Comparison of ENCODE assay signal across 1 cellular context in the genomic region with DNA sequence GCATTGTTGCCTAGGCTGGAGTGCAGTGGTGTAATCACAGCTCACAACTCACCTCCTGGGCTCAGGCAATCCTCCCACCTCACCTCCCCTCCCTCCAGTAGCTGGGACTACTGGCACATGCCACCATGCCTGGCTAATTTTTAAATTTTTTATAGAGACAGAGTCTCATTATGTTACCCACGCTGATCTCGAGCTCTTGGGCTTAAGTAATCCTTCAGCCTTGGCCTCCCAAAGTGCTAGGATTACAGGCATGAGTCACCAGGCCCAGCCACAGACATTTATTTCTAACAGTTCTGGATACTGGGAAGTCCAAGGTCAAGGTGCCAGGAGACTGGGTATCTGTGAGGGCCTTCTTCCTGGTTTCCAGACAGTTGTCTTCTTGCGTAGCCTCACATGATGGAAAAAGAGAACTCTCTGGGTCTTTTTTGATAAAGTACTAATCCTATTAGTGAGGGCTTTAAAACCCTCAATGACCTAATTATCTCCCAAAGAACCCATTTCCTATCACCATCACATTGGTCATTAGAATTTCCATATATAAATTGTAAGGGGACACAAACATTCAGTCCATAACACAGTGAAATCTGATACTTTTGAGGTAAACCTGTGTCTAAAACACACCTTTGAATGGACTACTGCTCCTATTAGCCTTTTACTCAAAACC.
A peak's percentile ranks its signal among the peaks of the same experiment; 100 is the strongest.
TF ChIP-seq lines count a peak whose summit lies in the region.

No MANE protein-coding gene starts in this region.

TF ChIP-seq in HEK293, 187 proteins besides CTCF, POLR2A, EP300 and RAD21 (continued from another document and continues in another):
- TF ChIP-seq SALL2 (tag by site-specific recombination; IDR thresholded peaks at IDR 0.05; ENCODE audit: borderline replicate concordance) (no peak), ZNF747 (tag by site-specific recombination; IDR thresholded peaks at IDR 0.05) (no peak), ZNF585B (tag by site-specific recombination; IDR thresholded peaks at IDR 0.05) (no peak), SCRT1 (tag by site-specific recombination; IDR thresholded peaks at IDR 0.05; ENCODE audit: borderline replicate concordance) (no peak), ZNF423 (tag by site-specific recombination; IDR thresholded peaks at IDR 0.05) (no peak), OSR2 (tag by site-specific recombination; IDR thresholded peaks at IDR 0.05) (peak; percentile 99), ZSCAN16 (tag by site-specific recombination; IDR thresholded peaks at IDR 0.05) (no peak), ZNF623 (tag by site-specific recombination; IDR thresholded peaks at IDR 0.05) (no peak; the same call in 1 of the 2 replicates), ZNF830 (tag by site-specific recombination; IDR thresholded peaks at IDR 0.05; ENCODE audit: low read depth) (no peak), HOXC10 (CRISPR knock-in tag; IDR thresholded peaks at IDR 0.05) (no peak), ZNF223 (tag by site-specific recombination; IDR thresholded peaks at IDR 0.05) (no peak), GFI1B (tag by site-specific recombination; IDR thresholded peaks at IDR 0.05) (no peak), ZNF610 (tag by site-specific recombination; IDR thresholded peaks at IDR 0.05; ENCODE audit: borderline replicate concordance) (no peak), ZBTB17 (tag by site-specific recombination; IDR thresholded peaks at IDR 0.05) (peak; percentile 26), YY2 (tag by site-specific recombination; IDR thresholded peaks at IDR 0.05) (no peak), ZNF670 (tag by site-specific recombination; IDR thresholded peaks at IDR 0.05; ENCODE audit: low read depth) (no peak), KLF1 (tag by site-specific recombination; IDR thresholded peaks at IDR 0.05) (no peak), ZNF16 (tag by site-specific recombination; IDR thresholded peaks at IDR 0.05; ENCODE audit: low read depth) (no peak), ZNF768 (tag by site-specific recombination; IDR thresholded peaks at IDR 0.05) (no peak), ZNF658 (tag by site-specific recombination; IDR thresholded peaks at IDR 0.05) (no peak), ZXDB (tag by site-specific recombination; IDR thresholded peaks at IDR 0.05) (peak; percentile 28; the same call in 1 of the 2 replicates), ZNF549 (tag by site-specific recombination; IDR thresholded peaks at IDR 0.05) (no peak), ZNF292 (tag by site-specific recombination; IDR thresholded peaks at IDR 0.05; ENCODE audit: borderline replicate concordance, low read depth) (no peak), HOXD13 (CRISPR knock-in tag; IDR thresholded peaks at IDR 0.05; ENCODE audit: borderline replicate concordance) (no peak; the same call in 1 of the 2 replicates), ZNF202 (tag by site-specific recombination; IDR thresholded peaks at IDR 0.05; ENCODE audit: borderline replicate concordance) (no peak), MZF1 (tag by site-specific recombination; IDR thresholded peaks at IDR 0.05; ENCODE audit: borderline replicate concordance) (peak; percentile 21; the same call in 1 of the 2 replicates), ZNF2 (tag by site-specific recombination; IDR thresholded peaks at IDR 0.05) (no peak)
- TF ChIP-seq, protein P1, sequence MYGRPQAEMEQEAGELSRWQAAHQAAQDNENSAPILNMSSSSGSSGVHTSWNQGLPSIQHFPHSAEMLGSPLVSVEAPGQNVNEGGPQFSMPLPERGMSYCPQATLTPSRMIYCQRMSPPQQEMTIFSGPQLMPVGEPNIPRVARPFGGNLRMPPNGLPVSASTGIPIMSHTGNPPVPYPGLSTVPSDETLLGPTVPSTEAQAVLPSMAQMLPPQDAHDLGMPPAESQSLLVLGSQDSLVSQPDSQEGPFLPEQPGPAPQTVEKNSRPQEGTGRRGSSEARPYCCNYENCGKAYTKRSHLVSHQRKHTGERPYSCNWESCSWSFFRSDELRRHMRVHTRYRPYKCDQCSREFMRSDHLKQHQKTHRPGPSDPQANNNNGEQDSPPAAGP (tag by site-specific recombination; IDR thresholded peaks at IDR 0.05), result no peak
- TF ChIP-seq, protein P2, sequence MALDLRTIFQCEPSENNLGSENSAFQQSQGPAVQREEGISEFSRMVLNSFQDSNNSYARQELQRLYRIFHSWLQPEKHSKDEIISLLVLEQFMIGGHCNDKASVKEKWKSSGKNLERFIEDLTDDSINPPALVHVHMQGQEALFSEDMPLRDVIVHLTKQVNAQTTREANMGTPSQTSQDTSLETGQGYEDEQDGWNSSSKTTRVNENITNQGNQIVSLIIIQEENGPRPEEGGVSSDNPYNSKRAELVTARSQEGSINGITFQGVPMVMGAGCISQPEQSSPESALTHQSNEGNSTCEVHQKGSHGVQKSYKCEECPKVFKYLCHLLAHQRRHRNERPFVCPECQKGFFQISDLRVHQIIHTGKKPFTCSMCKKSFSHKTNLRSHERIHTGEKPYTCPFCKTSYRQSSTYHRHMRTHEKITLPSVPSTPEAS (tag by site-specific recombination; IDR thresholded peaks at IDR 0.05), result 0 out of 2 replicates have a peak, but pooled peaks have one; percentile 9
- TF ChIP-seq, protein P3, sequence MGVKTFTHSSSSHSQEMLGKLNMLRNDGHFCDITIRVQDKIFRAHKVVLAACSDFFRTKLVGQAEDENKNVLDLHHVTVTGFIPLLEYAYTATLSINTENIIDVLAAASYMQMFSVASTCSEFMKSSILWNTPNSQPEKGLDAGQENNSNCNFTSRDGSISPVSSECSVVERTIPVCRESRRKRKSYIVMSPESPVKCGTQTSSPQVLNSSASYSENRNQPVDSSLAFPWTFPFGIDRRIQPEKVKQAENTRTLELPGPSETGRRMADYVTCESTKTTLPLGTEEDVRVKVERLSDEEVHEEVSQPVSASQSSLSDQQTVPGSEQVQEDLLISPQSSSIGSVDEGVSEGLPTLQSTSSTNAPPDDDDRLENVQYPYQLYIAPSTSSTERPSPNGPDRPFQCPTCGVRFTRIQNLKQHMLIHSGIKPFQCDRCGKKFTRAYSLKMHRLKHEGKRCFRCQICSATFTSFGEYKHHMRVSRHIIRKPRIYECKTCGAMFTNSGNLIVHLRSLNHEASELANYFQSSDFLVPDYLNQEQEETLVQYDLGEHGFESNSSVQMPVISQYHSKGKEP (tag by site-specific recombination; IDR thresholded peaks at IDR 0.05), result no peak
- TF ChIP-seq, protein P4, sequence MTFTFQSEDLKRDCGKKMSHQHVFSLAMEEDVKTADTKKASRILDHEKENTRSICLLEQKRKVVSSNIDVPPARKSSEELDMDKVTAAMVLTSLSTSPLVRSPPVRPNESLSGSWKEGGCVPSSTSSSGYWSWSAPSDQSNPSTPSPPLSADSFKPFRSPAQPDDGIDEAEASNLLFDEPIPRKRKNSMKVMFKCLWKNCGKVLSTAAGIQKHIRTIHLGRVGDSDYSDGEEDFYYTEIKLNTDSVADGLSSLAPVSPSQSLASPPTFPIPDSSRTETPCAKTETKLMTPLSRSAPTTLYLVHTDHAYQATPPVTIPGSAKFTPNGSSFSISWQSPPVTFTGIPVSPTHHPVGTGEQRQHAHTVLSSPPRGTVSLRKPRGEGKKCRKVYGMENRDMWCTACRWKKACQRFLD (tag by site-specific recombination; IDR thresholded peaks at IDR 0.05), result no peak
- TF ChIP-seq, protein P5, sequence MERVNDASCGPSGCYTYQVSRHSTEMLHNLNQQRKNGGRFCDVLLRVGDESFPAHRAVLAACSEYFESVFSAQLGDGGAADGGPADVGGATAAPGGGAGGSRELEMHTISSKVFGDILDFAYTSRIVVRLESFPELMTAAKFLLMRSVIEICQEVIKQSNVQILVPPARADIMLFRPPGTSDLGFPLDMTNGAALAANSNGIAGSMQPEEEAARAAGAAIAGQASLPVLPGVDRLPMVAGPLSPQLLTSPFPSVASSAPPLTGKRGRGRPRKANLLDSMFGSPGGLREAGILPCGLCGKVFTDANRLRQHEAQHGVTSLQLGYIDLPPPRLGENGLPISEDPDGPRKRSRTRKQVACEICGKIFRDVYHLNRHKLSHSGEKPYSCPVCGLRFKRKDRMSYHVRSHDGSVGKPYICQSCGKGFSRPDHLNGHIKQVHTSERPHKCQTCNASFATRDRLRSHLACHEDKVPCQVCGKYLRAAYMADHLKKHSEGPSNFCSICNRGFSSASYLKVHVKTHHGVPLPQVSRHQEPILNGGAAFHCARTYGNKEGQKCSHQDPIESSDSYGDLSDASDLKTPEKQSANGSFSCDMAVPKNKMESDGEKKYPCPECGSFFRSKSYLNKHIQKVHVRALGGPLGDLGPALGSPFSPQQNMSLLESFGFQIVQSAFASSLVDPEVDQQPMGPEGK (tag by site-specific recombination; IDR thresholded peaks at IDR 0.05), result 0 out of 2 replicates have a peak, but pooled peaks have one; percentile 54
- TF ChIP-seq, protein P6, sequence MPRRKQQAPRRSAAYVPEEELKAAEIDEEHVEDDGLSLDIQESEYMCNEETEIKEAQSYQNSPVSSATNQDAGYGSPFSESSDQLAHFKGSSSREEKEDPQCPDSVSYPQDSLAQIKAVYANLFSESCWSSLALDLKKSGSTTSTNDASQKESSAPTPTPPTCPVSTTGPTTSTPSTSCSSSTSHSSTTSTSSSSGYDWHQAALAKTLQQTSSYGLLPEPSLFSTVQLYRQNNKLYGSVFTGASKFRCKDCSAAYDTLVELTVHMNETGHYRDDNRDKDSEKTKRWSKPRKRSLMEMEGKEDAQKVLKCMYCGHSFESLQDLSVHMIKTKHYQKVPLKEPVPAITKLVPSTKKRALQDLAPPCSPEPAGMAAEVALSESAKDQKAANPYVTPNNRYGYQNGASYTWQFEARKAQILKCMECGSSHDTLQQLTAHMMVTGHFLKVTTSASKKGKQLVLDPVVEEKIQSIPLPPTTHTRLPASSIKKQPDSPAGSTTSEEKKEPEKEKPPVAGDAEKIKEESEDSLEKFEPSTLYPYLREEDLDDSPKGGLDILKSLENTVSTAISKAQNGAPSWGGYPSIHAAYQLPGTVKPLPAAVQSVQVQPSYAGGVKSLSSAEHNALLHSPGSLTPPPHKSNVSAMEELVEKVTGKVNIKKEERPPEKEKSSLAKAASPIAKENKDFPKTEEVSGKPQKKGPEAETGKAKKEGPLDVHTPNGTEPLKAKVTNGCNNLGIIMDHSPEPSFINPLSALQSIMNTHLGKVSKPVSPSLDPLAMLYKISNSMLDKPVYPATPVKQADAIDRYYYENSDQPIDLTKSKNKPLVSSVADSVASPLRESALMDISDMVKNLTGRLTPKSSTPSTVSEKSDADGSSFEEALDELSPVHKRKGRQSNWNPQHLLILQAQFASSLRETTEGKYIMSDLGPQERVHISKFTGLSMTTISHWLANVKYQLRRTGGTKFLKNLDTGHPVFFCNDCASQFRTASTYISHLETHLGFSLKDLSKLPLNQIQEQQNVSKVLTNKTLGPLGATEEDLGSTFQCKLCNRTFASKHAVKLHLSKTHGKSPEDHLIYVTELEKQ (tag by site-specific recombination; IDR thresholded peaks at IDR 0.05; ENCODE audit: borderline replicate concordance), result no peak
- TF ChIP-seq, protein P7, sequence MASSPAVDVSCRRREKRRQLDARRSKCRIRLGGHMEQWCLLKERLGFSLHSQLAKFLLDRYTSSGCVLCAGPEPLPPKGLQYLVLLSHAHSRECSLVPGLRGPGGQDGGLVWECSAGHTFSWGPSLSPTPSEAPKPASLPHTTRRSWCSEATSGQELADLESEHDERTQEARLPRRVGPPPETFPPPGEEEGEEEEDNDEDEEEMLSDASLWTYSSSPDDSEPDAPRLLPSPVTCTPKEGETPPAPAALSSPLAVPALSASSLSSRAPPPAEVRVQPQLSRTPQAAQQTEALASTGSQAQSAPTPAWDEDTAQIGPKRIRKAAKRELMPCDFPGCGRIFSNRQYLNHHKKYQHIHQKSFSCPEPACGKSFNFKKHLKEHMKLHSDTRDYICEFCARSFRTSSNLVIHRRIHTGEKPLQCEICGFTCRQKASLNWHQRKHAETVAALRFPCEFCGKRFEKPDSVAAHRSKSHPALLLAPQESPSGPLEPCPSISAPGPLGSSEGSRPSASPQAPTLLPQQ (tag by site-specific recombination; IDR thresholded peaks at IDR 0.05), result no peak
- TF ChIP-seq, protein P8, sequence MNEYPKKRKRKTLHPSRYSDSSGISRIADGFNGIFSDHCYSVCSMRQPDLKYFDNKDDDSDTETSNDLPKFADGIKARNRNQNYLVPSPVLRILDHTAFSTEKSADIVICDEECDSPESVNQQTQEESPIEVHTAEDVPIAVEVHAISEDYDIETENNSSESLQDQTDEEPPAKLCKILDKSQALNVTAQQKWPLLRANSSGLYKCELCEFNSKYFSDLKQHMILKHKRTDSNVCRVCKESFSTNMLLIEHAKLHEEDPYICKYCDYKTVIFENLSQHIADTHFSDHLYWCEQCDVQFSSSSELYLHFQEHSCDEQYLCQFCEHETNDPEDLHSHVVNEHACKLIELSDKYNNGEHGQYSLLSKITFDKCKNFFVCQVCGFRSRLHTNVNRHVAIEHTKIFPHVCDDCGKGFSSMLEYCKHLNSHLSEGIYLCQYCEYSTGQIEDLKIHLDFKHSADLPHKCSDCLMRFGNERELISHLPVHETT (tag by site-specific recombination; IDR thresholded peaks at IDR 0.05), result 0 out of 2 replicates have a peak, but pooled peaks have one; percentile 23
- TF ChIP-seq, protein P9, sequence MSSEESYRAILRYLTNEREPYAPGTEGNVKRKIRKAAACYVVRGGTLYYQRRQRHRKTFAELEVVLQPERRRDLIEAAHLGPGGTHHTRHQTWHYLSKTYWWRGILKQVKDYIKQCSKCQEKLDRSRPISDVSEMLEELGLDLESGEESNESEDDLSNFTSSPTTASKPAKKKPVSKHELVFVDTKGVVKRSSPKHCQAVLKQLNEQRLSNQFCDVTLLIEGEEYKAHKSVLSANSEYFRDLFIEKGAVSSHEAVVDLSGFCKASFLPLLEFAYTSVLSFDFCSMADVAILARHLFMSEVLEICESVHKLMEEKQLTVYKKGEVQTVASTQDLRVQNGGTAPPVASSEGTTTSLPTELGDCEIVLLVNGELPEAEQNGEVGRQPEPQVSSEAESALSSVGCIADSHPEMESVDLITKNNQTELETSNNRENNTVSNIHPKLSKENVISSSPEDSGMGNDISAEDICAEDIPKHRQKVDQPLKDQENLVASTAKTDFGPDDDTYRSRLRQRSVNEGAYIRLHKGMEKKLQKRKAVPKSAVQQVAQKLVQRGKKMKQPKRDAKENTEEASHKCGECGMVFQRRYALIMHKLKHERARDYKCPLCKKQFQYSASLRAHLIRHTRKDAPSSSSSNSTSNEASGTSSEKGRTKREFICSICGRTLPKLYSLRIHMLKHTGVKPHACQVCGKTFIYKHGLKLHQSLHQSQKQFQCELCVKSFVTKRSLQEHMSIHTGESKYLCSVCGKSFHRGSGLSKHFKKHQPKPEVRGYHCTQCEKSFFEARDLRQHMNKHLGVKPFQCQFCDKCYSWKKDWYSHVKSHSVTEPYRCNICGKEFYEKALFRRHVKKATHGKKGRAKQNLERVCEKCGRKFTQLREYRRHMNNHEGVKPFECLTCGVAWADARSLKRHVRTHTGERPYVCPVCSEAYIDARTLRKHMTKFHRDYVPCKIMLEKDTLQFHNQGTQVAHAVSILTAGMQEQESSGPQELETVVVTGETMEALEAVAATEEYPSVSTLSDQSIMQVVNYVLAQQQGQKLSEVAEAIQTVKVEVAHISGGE (tag by site-specific recombination; conservative IDR thresholded peaks at IDR 0.05; ENCODE audit: low read depth), result no peak
- TF ChIP-seq, protein P10, sequence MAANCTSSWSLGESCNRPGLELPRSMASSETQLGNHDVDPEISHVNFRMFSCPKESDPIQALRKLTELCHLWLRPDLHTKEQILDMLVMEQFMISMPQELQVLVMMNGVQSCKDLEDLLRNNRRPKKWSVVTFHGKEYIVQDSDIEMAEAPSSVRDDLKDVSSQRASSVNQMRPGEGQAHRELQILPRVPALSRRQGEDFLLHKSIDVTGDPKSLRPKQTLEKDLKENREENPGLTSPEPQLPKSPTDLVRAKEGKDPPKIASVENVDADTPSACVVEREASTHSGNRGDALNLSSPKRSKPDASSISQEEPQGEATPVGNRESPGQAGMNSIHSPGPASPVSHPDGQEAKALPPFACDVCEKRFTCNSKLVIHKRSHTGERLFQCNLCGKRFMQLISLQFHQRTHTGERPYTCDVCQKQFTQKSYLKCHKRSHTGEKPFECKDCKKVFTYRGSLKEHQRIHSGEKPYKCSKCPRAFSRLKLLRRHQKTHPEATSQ (tag by site-specific recombination; IDR thresholded peaks at IDR 0.05), result no peak
